8 cellular contexts compared by ENCODE assay signal in the genomic region with DNA sequence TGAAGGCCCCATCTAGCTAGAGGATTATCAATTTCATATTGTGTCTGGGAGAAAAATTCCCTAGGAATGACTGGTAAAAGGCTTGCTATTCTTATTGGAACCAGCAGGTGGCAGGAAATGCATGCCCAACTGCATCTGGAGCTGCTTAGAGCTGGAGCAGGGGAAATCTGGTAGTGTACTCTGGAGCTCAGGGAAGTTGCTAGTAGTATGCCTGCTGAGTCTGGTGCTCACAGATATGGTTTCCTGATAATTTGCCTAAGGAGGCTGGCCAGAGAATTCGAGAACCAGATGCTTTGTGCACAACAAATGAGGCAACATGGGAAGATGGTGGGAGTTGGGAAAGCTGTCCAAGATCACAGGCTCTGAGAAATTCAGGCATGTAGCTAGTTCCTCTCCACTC. TPM values are rescaled to one million over a fixed set of nuclear protein-coding genes. Genes with fewer than 3 reads are reported as not detected.
A peak's percentile ranks its signal among the peaks of the same experiment; 100 is the strongest.
DNase-seq lines count a peak whose midpoint lies in the region; ATAC-seq and TF ChIP-seq lines count a peak whose summit lies in the region.

No MANE protein-coding gene starts in this region.

- no peak overlapping the region for H3K4me3 Mint-ChIP-seq in CD4-positive, alpha-beta T cell
- no peak overlapping the region for H3K4me3 Mint-ChIP-seq in activated T-helper 2 cell treated with anti-CD3 and anti-CD28 coated beads, Interferon-gamma antibody, Interleukin-2, Interleukin-4, amounts not matched to agents 10 μg/mL and 5 μg/mL and 100 μg/mL, durations not matched to agents 14 hours and 24 hours and 36 hours (ENCODE audit: low read depth)

- no peak overlapping the region for H3K27ac ChIP-seq in CD4-positive, alpha-beta T cell (ENCODE audit: low read depth, low read length)

- H3K27ac Mint-ChIP-seq in CD4-positive, alpha-beta T cell: no peak overlapping the region
- no peak overlapping the region for H3K27ac Mint-ChIP-seq in activated T-helper 2 cell treated with anti-CD3 and anti-CD28 coated beads, Interferon-gamma antibody, Interleukin-2, Interleukin-4, amounts not matched to agents 10 μg/mL and 5 μg/mL and 100 μg/mL, durations not matched to agents 14 hours and 24 hours and 36 hours

- H3K9me3 ChIP-seq in CD4-positive, alpha-beta T cell (ENCODE audit: control insufficient read depth, low read length): no peaks in the 10 kb centered on the region

- POLR2A ChIA-PET in CD4-positive, alpha-beta T cell (lab: Charles Lee): interaction anchor here (0.6 to 0.8 kb wide), 2 partner anchors 201 to 680 kb away, joined by 4 read pairs; no protein-coding TSS in a partner anchor

- H3K4me1 Mint-ChIP-seq in CD4-positive, alpha-beta T cell (ENCODE audit: low read depth): peaks cover 22% of the 10 kb centered on the region
- H3K4me1 Mint-ChIP-seq in activated T-helper 2 cell treated with anti-CD3 and anti-CD28 coated beads, Interferon-gamma antibody, Interleukin-2, Interleukin-4, amounts not matched to agents 10 μg/mL and 5 μg/mL and 100 μg/mL, durations not matched to agents 14 hours and 24 hours and 36 hours (ENCODE audit: low read depth): peaks cover under 1% of the 10 kb centered on the region

- H3K36me3 Mint-ChIP-seq in CD4-positive, alpha-beta T cell (ENCODE audit: low read depth): peaks cover 42% of the 10 kb centered on the region
- H3K36me3 Mint-ChIP-seq in activated T-helper 2 cell treated with anti-CD3 and anti-CD28 coated beads, Interferon-gamma antibody, Interleukin-2, Interleukin-4, amounts not matched to agents 10 μg/mL and 5 μg/mL and 100 μg/mL, durations not matched to agents 14 hours and 24 hours and 36 hours (ENCODE audit: low read depth): peaks cover 8% of the 10 kb centered on the region

- no peaks in the 10 kb centered on the region for H3K27me3 Mint-ChIP-seq in CD4-positive, alpha-beta T cell
- no peaks in the 10 kb centered on the region for H3K27me3 Mint-ChIP-seq in activated T-helper 2 cell treated with anti-CD3 and anti-CD28 coated beads, Interferon-gamma antibody, Interleukin-2, Interleukin-4, amounts not matched to agents 10 μg/mL and 5 μg/mL and 100 μg/mL, durations not matched to agents 14 hours and 24 hours and 36 hours (ENCODE audit: low read depth)

- DNase-seq in CD4-positive, alpha-beta T cell: peak in 5 of 10 experiments; percentile 5 to 15 (median 8)
- DNase-seq in NCI-H524 (lab: John Stamatoyannopoulos, UW): peak; percentile 63 to 83
- peak; percentile 40 for DNase-seq in amniotic stem cell (lab: John Stamatoyannopoulos, UW)
- DNase-seq in left cardiac atrium: peak; percentile 41
- DNase-seq in putamen (ENCODE audit: low spot score): peak; percentile 64
- DNase-seq in activated T-helper 2 cell treated with anti-CD3 and anti-CD28 coated beads, Interferon-gamma antibody, Interleukin-2, Interleukin-4, amounts not matched to agents 10 μg/mL and 5 μg/mL and 100 μg/mL, durations not matched to agents 14 hours and 24 hours and 36 hours (ENCODE audit: low spot score): no peak

- TF ChIP-seq CTCF in CD4-positive, alpha-beta T cell (IDR thresholded peaks at IDR 0.05): peak; percentile 79

- no peak for ATAC-seq in CD4-positive, alpha-beta T cell (ENCODE audit: poor library complexity)
- ATAC-seq in GM18511 (IDR thresholded peaks at IDR 0.05; ENCODE audit: unreplicated experiment) (peak; percentile 76), HG03139 (IDR thresholded peaks at IDR 0.05; ENCODE audit: unreplicated experiment) (peak; percentile 63), left cardiac atrium (peak; percentile 87 to 91)

- peaks cover 4% of the 10 kb centered on the region for H3K9me3 Mint-ChIP-seq in CD4-positive, alpha-beta T cell
- H3K9me3 Mint-ChIP-seq in activated T-helper 2 cell treated with anti-CD3 and anti-CD28 coated beads, Interferon-gamma antibody, Interleukin-2, Interleukin-4, amounts not matched to agents 10 μg/mL and 5 μg/mL and 100 μg/mL, durations not matched to agents 14 hours and 24 hours and 36 hours: no peaks in the 10 kb centered on the region

- CTCF ChIA-PET in CD4-positive, alpha-beta T cell (lab: Charles Lee): interaction anchor here (0.8 to 2.1 kb wide), 4 partner anchors 10 to 346 kb away, joined by 3 to 45 read pairs (median 4); no protein-coding TSS in a partner anchor

- intact Hi-C loops in CD4-positive, alpha-beta T cell (cut with DNase I, micrococcal nuclease): loop anchor here (1.0 to 10.0 kb wide), 4 partner anchors 318 to 681 kb away; no protein-coding TSS in a partner anchor
- intact Hi-C loops in left cardiac atrium (cut with DNase I): loop anchor here (2.0 to 10.0 kb wide), 6 partner anchors 317 to 682 kb away; no protein-coding TSS in a partner anchor
- intact Hi-C loops in activated T-helper 2 cell treated with anti-CD3 and anti-CD28 coated beads, Interferon-gamma antibody, Interleukin-2, Interleukin-4, amounts not matched to agents 10 μg/mL and 5 μg/mL and 100 μg/mL, durations not matched to agents 14 hours and 24 hours and 36 hours (cut with micrococcal nuclease): loop anchor here (1.0 kb wide), 1 partner anchor 318 kb away; no protein-coding TSS in a partner anchor

- no peaks in the 10 kb centered on the region for H3K27me3 ChIP-seq in CD4-positive, alpha-beta T cell (ENCODE audit: control insufficient read depth, insufficient read depth, low read length)

RNA-seq across cellular contexts. Expression of gene G3BP1, which starts 53.7 kb away (rescaled TPM):
- 10 to 100 TPM; 82.3 to 83.9 TPM for total RNA-seq in CD4-positive, alpha-beta T cell
- 100 to 1,000 TPM; 103 to 128 TPM for total RNA-seq in left cardiac atrium
- 296 and 312 TPM in 2 replicates for total RNA-seq in activated T-helper 2 cell treated with anti-CD3 and anti-CD28 coated beads, Interferon-gamma antibody, Interleukin-2, Interleukin-4, amounts not matched to agents 10 μg/mL and 5 μg/mL and 100 μg/mL, durations not matched to agents 14 hours and 24 hours and 36 hours
